ENCODE assay signal across 26 cellular contexts in the genomic region with DNA sequence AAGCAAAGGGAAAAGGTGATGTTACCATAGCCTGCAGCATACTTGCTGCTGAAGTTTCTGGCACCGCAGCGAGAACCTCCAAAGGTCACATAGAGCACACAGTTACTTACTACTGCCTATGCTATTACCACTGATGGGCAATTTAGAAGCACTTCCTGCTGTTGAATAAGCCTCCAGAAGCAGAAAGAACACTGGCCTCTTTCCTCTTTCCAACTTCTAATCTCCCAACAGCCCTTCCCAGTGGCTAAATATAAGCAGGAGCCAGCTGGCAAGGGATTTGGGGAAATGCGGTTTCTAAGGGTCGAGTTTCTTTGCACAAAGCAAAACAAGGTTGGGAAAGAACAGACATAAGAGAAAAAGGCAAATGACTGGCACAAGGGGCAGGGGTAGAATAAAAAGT.
A peak's percentile ranks its signal among the peaks of the same experiment; 100 is the strongest.
DNase-seq lines count a peak whose midpoint lies in the region; ATAC-seq and TF ChIP-seq lines count a peak whose summit lies in the region.
"Had no signal": no experiment of that assay in that cellular context is flagged by ENCODE, and none has a peak within 500 bp of the region (broad histone marks: within the 10 kb centered on the region; RNA-seq: fewer than 3 reads in every experiment).

No MANE protein-coding gene starts in this region.

- H3K27me3 ChIP-seq in colonic mucosa, result no peaks in the 10 kb centered on the region
- H3K27me3 ChIP-seq: right lobe of liver, vagina had no signal

- H3K9ac ChIP-seq in colonic mucosa (ENCODE audit: low read depth in 2 of 2, low read length in 2 of 2), result no peak overlapping the region

- no peaks in the 10 kb centered on the region for H3K36me3 Mint-ChIP-seq in nephron (ENCODE audit: low read depth)
- H3K36me3 Mint-ChIP-seq: activated CD8-positive, alpha-beta memory T cell treated with anti-CD3 and anti-CD28 coated beads, Interleukin-2, amount 10 ng/mL, durations not matched to agents 7 days and 5 days had no signal

- H3K36me3 ChIP-seq in colonic mucosa, result no peaks in the 10 kb centered on the region
- H3K36me3 ChIP-seq: right lobe of liver, thoracic aorta, vagina had no signal

- H3K4me3 ChIP-seq in choroid plexus epithelial cell (ENCODE audit: low read depth, low read length) (no peak overlapping the region), colonic mucosa (no peak overlapping the region)
- H3K4me3 ChIP-seq: right lobe of liver, thoracic aorta, vagina had no signal

- intact Hi-C loops in colonic mucosa (cut with DNase I), result no loop called here

- TF ChIP-seq CTCF in choroid plexus epithelial cell (conservative IDR thresholded peaks at IDR 0.05; ENCODE audit: low read depth, low read length), result no peak
- TF ChIP-seq CTCF in nephron (IDR thresholded peaks at IDR 0.05; ENCODE audit: unreplicated experiment in 3 of 3), result no peak
- TF ChIP-seq CTCF in colonic mucosa (IDR thresholded peaks at IDR 0.05), result no peak

- H3K27me3 Mint-ChIP-seq in nephron (ENCODE audit: low read depth), result no peaks in the 10 kb centered on the region
- H3K27me3 Mint-ChIP-seq: activated B cell treated with CpG ODN at 0.5 μM for 24 hours; activated CD8-positive, alpha-beta memory T cell treated with anti-CD3 and anti-CD28 coated beads, Interleukin-2, amount 10 ng/mL, durations not matched to agents 7 days and 5 days; dendritic cell treated with granulocyte-macrophage colony-stimulating factor and Interleukin-4, amounts not matched to agents 40 ng/mL and 50 ng/mL, for 4 days had no signal

- ATAC-seq in GM18511 (IDR thresholded peaks at IDR 0.05; ENCODE audit: unreplicated experiment), result no peak
- ATAC-seq: activated CD8-positive, alpha-beta memory T cell treated with anti-CD3 and anti-CD28 coated beads, Interleukin-2, amount 10 ng/mL, durations not matched to agents 7 days and 5 days; right lobe of liver had no signal

- peaks cover 13% of the 10 kb centered on the region for H3K4me1 Mint-ChIP-seq in nephron
- H3K4me1 Mint-ChIP-seq: activated B cell treated with CpG ODN at 0.5 μM for 24 hours; activated CD8-positive, alpha-beta memory T cell treated with anti-CD3 and anti-CD28 coated beads, Interleukin-2, amount 10 ng/mL, durations not matched to agents 7 days and 5 days had no signal

- peak; percentile 72 for DNase-seq in H4 (ENCODE audit: low spot score)
- DNase-seq in NCI-H524 treated with DMSO at 0.1 percent for 48 hours (lab: John Stamatoyannopoulos, UW), result peak; percentile 44
- DNase-seq in choroid plexus epithelial cell (ENCODE audit: low read depth), result peak; percentile 3
- DNase-seq in stimulated activated CD4-positive, alpha-beta T cell treated with anti-CD3 and anti-CD28 coated beads, Interleukin-1b, Interleukin-23, amount 100 ng/mL, for 48 hours, result no peak
- no peak for DNase-seq in amniotic stem cell (lab: John Stamatoyannopoulos, UW)
- no peak for DNase-seq in colonic mucosa
- DNase-seq: activated B cell treated with CpG ODN at 0.5 μM for 24 hours; activated CD8-positive, alpha-beta memory T cell treated with anti-CD3 and anti-CD28 coated beads, Interleukin-2, amount 10 ng/mL, durations not matched to agents 7 days and 5 days; activated naive CD4-positive, alpha-beta T cell treated with Interleukin-2 at 50 U/mL for 16 hours; amygdala; C1 segment of cervical spinal cord; Caco-2; caudate nucleus; Karpas-422; NCI-H526 treated with DMSO at 0.1 percent for 48 hours; posterior cingulate gyrus; right lobe of liver; SIG-M5; stimulated activated naive CD4-positive, alpha-beta T cell treated with Interleukin-2 at 50 U/mL for 16 hours; SW 1271; T-helper 9 cell had no signal

- H3K9me3 Mint-ChIP-seq in nephron, result no peaks in the 10 kb centered on the region

- H3K27ac Mint-ChIP-seq in nephron, result peak overlapping the region in 2 of 3 experiments; percentile 19 to 20
- H3K27ac Mint-ChIP-seq: activated B cell treated with CpG ODN at 0.5 μM for 24 hours; activated CD8-positive, alpha-beta memory T cell treated with anti-CD3 and anti-CD28 coated beads, Interleukin-2, amount 10 ng/mL, durations not matched to agents 7 days and 5 days; dendritic cell treated with granulocyte-macrophage colony-stimulating factor and Interleukin-4, amounts not matched to agents 40 ng/mL and 50 ng/mL, for 4 days had no signal

- no peak overlapping the region for H3K27ac ChIP-seq in colonic mucosa
- H3K27ac ChIP-seq: right lobe of liver, thoracic aorta, vagina had no signal

- H3K9me3 ChIP-seq in colonic mucosa, result no peaks in the 10 kb centered on the region
- H3K9me3 ChIP-seq: Caco-2, right lobe of liver, thoracic aorta, vagina had no signal

- no peak overlapping the region for H3K4me3 Mint-ChIP-seq in nephron
- H3K4me3 Mint-ChIP-seq: activated B cell treated with CpG ODN at 0.5 μM for 24 hours; activated CD8-positive, alpha-beta memory T cell treated with anti-CD3 and anti-CD28 coated beads, Interleukin-2, amount 10 ng/mL, durations not matched to agents 7 days and 5 days; dendritic cell treated with granulocyte-macrophage colony-stimulating factor and Interleukin-4, amounts not matched to agents 40 ng/mL and 50 ng/mL, for 4 days had no signal

- no peaks in the 10 kb centered on the region for H3K4me1 ChIP-seq in colonic mucosa
- H3K4me1 ChIP-seq: Caco-2, right lobe of liver, vagina had no signal

Comparison
In these comparisons a context has a peak if more than half of its experiments do, and no peak if none do; other contexts are left out.
1. DNase-seq: peak in H4 (single experiment), NCI-H524 treated with DMSO at 0.1 percent for 48 hours (single experiment) and choroid plexus epithelial cell (single experiment); none in stimulated activated CD4-positive, alpha-beta T cell treated with anti-CD3 and anti-CD28 coated beads, Interleukin-1b, Interleukin-23, amount 100 ng/mL, for 48 hours (single experiment), amniotic stem cell (single experiment) and colonic mucosa (single experiment).